Comparison of ENCODE assay signal across 8 cellular contexts in the genomic region with DNA sequence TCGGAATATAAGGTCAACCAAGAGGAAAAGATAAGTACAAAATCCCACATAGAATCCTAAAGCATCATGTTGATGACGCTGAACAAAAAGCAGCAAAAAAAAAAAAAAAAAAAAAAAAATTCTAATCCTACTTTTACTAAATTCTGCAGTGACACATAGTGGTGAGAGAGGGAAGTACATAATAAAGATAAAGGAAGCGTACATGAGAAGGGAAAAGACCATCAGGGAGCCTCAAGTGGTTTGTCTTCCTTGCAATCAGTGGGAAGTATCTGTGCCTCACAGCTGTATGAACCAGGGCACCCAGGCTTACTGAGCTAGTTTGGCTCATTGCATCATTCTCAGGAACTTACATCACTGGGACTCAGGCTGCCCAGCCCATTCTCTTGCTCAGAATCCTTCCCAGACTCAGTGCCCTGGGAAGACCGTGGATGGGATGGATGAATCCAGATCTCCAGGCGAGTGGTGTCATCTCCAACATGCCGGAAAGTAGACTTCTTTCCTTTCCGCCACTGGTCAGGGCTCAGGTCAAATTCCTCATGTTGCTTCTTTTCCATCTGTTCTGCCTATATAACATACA. TPM values are rescaled to one million over a fixed set of nuclear protein-coding genes. Genes with fewer than 3 reads are reported as not detected.
DNase-seq lines count a peak whose midpoint lies in the region; ATAC-seq, FAIRE-seq and TF ChIP-seq lines count a peak whose summit lies in the region.

No MANE protein-coding gene starts in this region.

- ATAC-seq in left colon, result peak; percentile 62
- ATAC-seq in thoracic aorta (ENCODE audit: insufficient number of reproducible peaks, low FRiP score, low read depth), result no peak

- FAIRE-seq in D721Med (lab: Jason Lieb, UNC) (peak; percentile 56), RCC 7860 (lab: Jason Lieb, UNC) (peak; percentile 27), H54 (lab: Jason Lieb, UNC) (no peak)

- no peaks in the 10 kb centered on the region for H3K4me1 ChIP-seq in thoracic aorta (ENCODE audit: control insufficient read depth in 1 of 2, low read depth in 2 of 2)

- H3K4me3 ChIP-seq in HL-60 (replicated peaks; ENCODE audit: insufficient read depth, low read length) (no peak overlapping the region), thoracic aorta (no peak overlapping the region)

- peak; percentile 40 for TF ChIP-seq CTCF in D721Med (IDR thresholded peaks at IDR 0.05; ENCODE audit: insufficient read depth, missing control alignments)
- no peak for TF ChIP-seq CTCF in HL-60 (IDR thresholded peaks at IDR 0.05; ENCODE audit: insufficient read depth, low read length)
- peak; percentile 61 for TF ChIP-seq CTCF in thoracic aorta (IDR thresholded peaks at IDR 0.05)

- H3K27me3 ChIP-seq in HL-60 (ENCODE audit: insufficient read depth, poor library complexity, severe bottlenecking), result no peaks in the 10 kb centered on the region
- no peaks in the 10 kb centered on the region for H3K27me3 ChIP-seq in thoracic aorta (replicated peaks; ENCODE audit: insufficient read depth)

- H3K27ac ChIP-seq in HL-60 (replicated peaks) (no peak overlapping the region), thoracic aorta (no peak overlapping the region)

- H3K36me3 ChIP-seq in thoracic aorta, result peaks cover 34% of the 10 kb centered on the region

- intact Hi-C loops in left colon (cut with DNase I, micrococcal nuclease), result no loop called here

- no peak for TF ChIP-seq POLR2A in H54 (IDR thresholded peaks at IDR 0.05; ENCODE audit: low read depth, low read length)

- peak; percentile 36 for DNase-seq in D721Med (ENCODE audit: insufficient read length, low spot score)
- DNase-seq in HL-60 (ENCODE audit: low read depth in 1 of 2, low spot score in 1 of 2), result peak; percentile 48 to 64
- peak; percentile 43 for DNase-seq in RCC 7860 (ENCODE audit: low spot score)
- peak; percentile 67 for DNase-seq in cerebellar cortex (ENCODE audit: low spot score)
- no peak for DNase-seq in left colon
- DNase-seq in thoracic aorta (ENCODE audit: low spot score), result no peak
- DNase-seq in activated effector memory CD4-positive, alpha-beta T cell treated with Interleukin-2 at 50 U/mL for 16 hours, result no peak
- DNase-seq in H54 (ENCODE audit: insufficient read length, low spot score), result no peak

- H3K9me3 ChIP-seq in thoracic aorta, result no peaks in the 10 kb centered on the region

RNA-seq across cellular contexts. Expression of gene SMG6, which starts 21.2 kb away (rescaled TPM):
- total RNA-seq in left colon (10 to 100 TPM; 27.8 to 29.4 TPM), thoracic aorta (10 to 100 TPM; 33.2 to 82.9 TPM)

RNA-seq across cellular contexts. Expression of gene SRR, which starts 21.4 kb away (rescaled TPM):
- total RNA-seq in left colon (1 to 10 TPM; 8.5 to 9.9 TPM), thoracic aorta (10 to 100 TPM; 10.5 to 20.8 TPM)

RNA-seq across cellular contexts. Expression of gene TSR1, which starts 53.9 kb away (rescaled TPM):
- 10 to 100 TPM; 11.8 to 16.4 TPM for total RNA-seq in left colon
- total RNA-seq in thoracic aorta, result 10 to 100 TPM; 36.0 to 63.2 TPM

RNA-seq across cellular contexts. Expression of gene SGSM2, which starts 54.9 kb away (rescaled TPM):
- total RNA-seq in left colon (10 to 100 TPM; 29.6 to 35.3 TPM), thoracic aorta (10 to 100 TPM; 58.1 to 70.3 TPM)

Comparison
In these comparisons a context has a peak if more than half of its experiments do, and no peak if none do; other contexts are left out.
1. DNase-seq: peak in D721Med (single experiment), HL-60 (2 of 2), RCC 7860 (single experiment) and cerebellar cortex (single experiment); none in left colon (0 of 2), thoracic aorta (single experiment), activated effector memory CD4-positive, alpha-beta T cell treated with Interleukin-2 at 50 U/mL for 16 hours (single experiment) and H54 (single experiment).